ENCODE assay signal across 25 cellular contexts in the genomic region with DNA sequence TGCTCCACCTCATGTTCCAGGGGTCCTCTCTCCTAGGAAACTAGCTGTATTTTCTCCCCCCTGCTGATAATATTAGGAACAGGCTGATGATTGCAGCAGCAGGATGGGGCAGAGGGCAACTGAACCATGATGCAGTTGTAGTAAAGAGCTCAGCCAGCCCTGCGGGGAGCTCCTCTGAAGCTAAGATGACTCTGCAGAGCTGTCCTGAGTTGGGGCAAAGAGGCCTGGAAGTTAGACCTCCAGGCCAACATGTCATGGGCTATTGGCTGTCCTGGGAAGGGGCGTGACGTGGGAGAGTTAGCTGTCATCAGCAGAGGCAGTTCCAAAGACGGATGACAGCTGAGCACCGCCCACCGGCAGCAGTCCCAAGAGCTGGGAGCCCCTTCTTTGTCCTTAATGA. TPM values are rescaled to one million over a fixed set of nuclear protein-coding genes. Genes with fewer than 3 reads are reported as not detected.
DNase-seq lines count a peak whose midpoint lies in the region; ATAC-seq, FAIRE-seq and TF ChIP-seq lines count a peak whose summit lies in the region.
"Had no signal": no experiment of that assay in that cellular context is flagged by ENCODE, and none has a peak within 500 bp of the region (broad histone marks: within the 10 kb centered on the region; RNA-seq: fewer than 3 reads in every experiment).

No MANE protein-coding gene starts in this region.

- H3K9me3 Mint-ChIP-seq in nephron progenitor cell, result no peaks in the 10 kb centered on the region

- no peak overlapping the region for H3K9ac ChIP-seq in K562 (ENCODE audit: insufficient read depth in 1 of 2, low read depth in 2 of 2, low read length in 2 of 2)
- H3K9ac ChIP-seq: SK-N-SH had no signal

- H3K4me1 ChIP-seq in K562 (replicated peaks in 1 of 2; ENCODE audit: control insufficient read depth in 2 of 2, insufficient read depth in 2 of 2, low read length in 2 of 2), result peaks cover 0 to 3% of the 10 kb centered on the region in 2 experiments; a peak in 1 of 5 replicates

- CTCF ChIA-PET in K562 (lab: Yijun Ruan, JAX; ENCODE audit: low intra/inter-chr PET ratio), result no interaction called here

- FAIRE-seq in K562 (lab: Jason Lieb, UNC), result no peak
- peak; percentile 9 for FAIRE-seq in urothelium cell line (lab: Jason Lieb, UNC)
- FAIRE-seq: GM12892 had no signal

- DNase-seq in DMS 273 (lab: John Stamatoyannopoulos, UW; ENCODE audit: unreplicated experiment) (peak; percentile 21), DMS 273 treated with DMSO at 0.1 percent for 48 hours (lab: John Stamatoyannopoulos, UW) (no peak), K562 (ENCODE audit: extremely low read depth in 1 of 4, low spot score in 3 of 4) (peak; percentile 18 to 23 (median 18)), nephron progenitor cell (peak; percentile 50), urothelium cell line (ENCODE audit: low spot score) (no peak), cardiac septum (ENCODE audit: low spot score) (no peak), NCI-H345 treated with DMSO at 0.1 percent for 48 hours (lab: John Stamatoyannopoulos, UW; ENCODE audit: unreplicated experiment) (no peak)
- DNase-seq: AML-193, COR-L47, DMS153, Karpas-422, NCI-H1048, NCI-H146, NCI-H2081, NCI-H510A, NCI-H774, OCI-M1, SHP77, SK-N-SH had no signal

- H3K4me2 ChIP-seq in K562 (ENCODE audit: insufficient read depth, low read length), result no peak overlapping the region
- H3K4me2 ChIP-seq: SK-N-SH had no signal

- POLR2A ChIA-PET in K562 (lab: Yijun Ruan, JAX), result interaction anchor here (0.6 to 1.2 kb wide), 3 partner anchors 23 to 1195 kb away, joined by 3 to 4 read pairs (median 3); no protein-coding TSS in a partner anchor

- H2AFZ ChIP-seq in K562 (ENCODE audit: low read depth, low read length), result no peak overlapping the region

- no peak overlapping the region for H3K4me3 ChIP-seq in K562

- intact Hi-C loops in K562 (cut with micrococcal nuclease) (no loop called here), cardiac septum (cut with DNase I) (no loop called here)

- no TSS peak for BruUV-seq in K562 (replicated peaks; lab: Mats Ljungman, UMichigan)

- in situ Hi-C loops in K562 (cut with MboI), result no loop called here

- H3K27ac ChIP-seq in K562 (ENCODE audit: extremely low read depth, low read depth, low read length), result no peak overlapping the region
- H3K27ac ChIP-seq: 22Rv1 had no signal

- H3K27me3 ChIP-seq in K562 (ENCODE audit: control insufficient read depth in 2 of 2, insufficient read depth in 2 of 2, low read length in 2 of 2), result peaks cover 48 to 77% of the 10 kb centered on the region in 2 experiments

- H3K36me3 Mint-ChIP-seq in nephron progenitor cell (ENCODE audit: low read depth), result no peaks in the 10 kb centered on the region

- no peaks in the 10 kb centered on the region for H3K9me1 ChIP-seq in K562 (ENCODE audit: control insufficient read depth, insufficient read depth, low read length)

- peaks cover 41% of the 10 kb centered on the region for H3K4me1 Mint-ChIP-seq in nephron progenitor cell

- H3K4me3 Mint-ChIP-seq in nephron progenitor cell, result no peak overlapping the region

- peak overlapping the region; percentile 36 for H3K27ac Mint-ChIP-seq in nephron progenitor cell

- no peaks in the 10 kb centered on the region for H3K79me2 ChIP-seq in K562 (ENCODE audit: control insufficient read depth, insufficient read depth, low read length)

- H4K20me1 ChIP-seq in K562 (replicated peaks; ENCODE audit: control insufficient read depth, insufficient read depth, low read length), result no peaks in the 10 kb centered on the region; the same call in none of the 2 replicates

- TF ChIP-seq CTCF in K562 (IDR thresholded peaks at IDR 0.05 in 2 of 3, conservative IDR thresholded peaks at IDR 0.05 in 1 of 3; ENCODE audit: insufficient read depth in 2 of 3, low read depth in 1 of 3, low read length in 3 of 3), result no peak
- TF ChIP-seq CTCF in nephron progenitor cell (IDR thresholded peaks at IDR 0.05), result no peak

- TF ChIP-seq POLR2A in K562 (conservative IDR thresholded peaks at IDR 0.05), result no peak

- WGBS in K562 (ENCODE audit: insufficient coverage, low coverage, missing lambda C conversion rate), result 3% methylated on average over 6 of the region's 6 CpGs

- ATAC-seq in K562 (peak; percentile 75), HG03280 (IDR thresholded peaks at IDR 0.05; ENCODE audit: unreplicated experiment) (no peak)

- no peak for TF ChIP-seq RAD21 in K562 (CRISPR knock-in tag; conservative IDR thresholded peaks at IDR 0.05 in 1 of 2, IDR thresholded peaks at IDR 0.05 in 1 of 2)

- H3K9me3 ChIP-seq in K562 (replicated peaks; ENCODE audit: control insufficient read depth, insufficient read depth, low read depth, low read length), result no peaks in the 10 kb centered on the region
- H3K9me3 ChIP-seq: SK-N-SH had no signal

- peaks cover 16% of the 10 kb centered on the region for H3K27me3 Mint-ChIP-seq in nephron progenitor cell (ENCODE audit: low read depth, poor library complexity)

- no peak for TF ChIP-seq EP300 in K562 (IDR thresholded peaks at IDR 0.05; ENCODE audit: low read length)

- no peaks in the 10 kb centered on the region for H3K36me3 ChIP-seq in K562 (ENCODE audit: control insufficient read depth, insufficient read depth, low read length)

TF ChIP-seq in K562, 482 proteins besides CTCF, POLR2A, EP300 and RAD21 (continues in another document):
- TF ChIP-seq, protein P1, sequence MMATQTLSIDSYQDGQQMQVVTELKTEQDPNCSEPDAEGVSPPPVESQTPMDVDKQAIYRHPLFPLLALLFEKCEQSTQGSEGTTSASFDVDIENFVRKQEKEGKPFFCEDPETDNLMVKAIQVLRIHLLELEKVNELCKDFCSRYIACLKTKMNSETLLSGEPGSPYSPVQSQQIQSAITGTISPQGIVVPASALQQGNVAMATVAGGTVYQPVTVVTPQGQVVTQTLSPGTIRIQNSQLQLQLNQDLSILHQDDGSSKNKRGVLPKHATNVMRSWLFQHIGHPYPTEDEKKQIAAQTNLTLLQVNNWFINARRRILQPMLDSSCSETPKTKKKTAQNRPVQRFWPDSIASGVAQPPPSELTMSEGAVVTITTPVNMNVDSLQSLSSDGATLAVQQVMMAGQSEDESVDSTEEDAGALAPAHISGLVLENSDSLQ (IDR thresholded peaks at IDR 0.05), result peak; percentile 51
- TF ChIP-seq SMARCB1 (IDR thresholded peaks at IDR 0.05; ENCODE audit: insufficient read length, low read depth), result no peak
- TF ChIP-seq, protein P2, sequence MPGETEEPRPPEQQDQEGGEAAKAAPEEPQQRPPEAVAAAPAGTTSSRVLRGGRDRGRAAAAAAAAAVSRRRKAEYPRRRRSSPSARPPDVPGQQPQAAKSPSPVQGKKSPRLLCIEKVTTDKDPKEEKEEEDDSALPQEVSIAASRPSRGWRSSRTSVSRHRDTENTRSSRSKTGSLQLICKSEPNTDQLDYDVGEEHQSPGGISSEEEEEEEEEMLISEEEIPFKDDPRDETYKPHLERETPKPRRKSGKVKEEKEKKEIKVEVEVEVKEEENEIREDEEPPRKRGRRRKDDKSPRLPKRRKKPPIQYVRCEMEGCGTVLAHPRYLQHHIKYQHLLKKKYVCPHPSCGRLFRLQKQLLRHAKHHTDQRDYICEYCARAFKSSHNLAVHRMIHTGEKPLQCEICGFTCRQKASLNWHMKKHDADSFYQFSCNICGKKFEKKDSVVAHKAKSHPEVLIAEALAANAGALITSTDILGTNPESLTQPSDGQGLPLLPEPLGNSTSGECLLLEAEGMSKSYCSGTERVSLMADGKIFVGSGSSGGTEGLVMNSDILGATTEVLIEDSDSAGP (CRISPR knock-in tag; IDR thresholded peaks at IDR 0.05), result no peak
- TF ChIP-seq MEIS2 (IDR thresholded peaks at IDR 0.05; ENCODE audit: partially characterized antibody), result peak; percentile 71
- TF ChIP-seq ZNF717 (CRISPR knock-in tag; IDR thresholded peaks at IDR 0.05), result no peak

RNA-seq across cellular contexts. Expression of gene FBP1, which starts 6.6 kb away (rescaled TPM):
- not detected in 2 replicates for total RNA-seq in K562 (2011; cell fraction: chromatin; rRNA removed; ENCODE audit: low replicate concordance)
- not detected in 2 replicates for total RNA-seq in K562 (2011; cell fraction: nucleolus; rRNA removed)
- not detected in 2 replicates for total RNA-seq in K562 (2011; cell fraction: nucleoplasm; rRNA removed)
- total RNA-seq in K562 (2014; rRNA removed) (not detected in 2 replicates), K562 (2014; rRNA removed; fragmentation: Illumina TruSeq; extraction: Trizol) (not detected in 2 replicates), K562 (2015; rRNA removed; fragmentation: Illumina TruSeq; extraction: Trizol) (not detected in 2 replicates), K562 (2021) (0.24 and 0.58 TPM in 2 replicates), cardiac septum (0.92 TPM)
- polyA plus RNA-seq in K562 (2011; rRNA removed) (not detected in 2 replicates), K562 (2014; fragmentation: Illumina TruSeq; extraction: Trizol) (not detected in 2 replicates), K562 (2014; fragmentation: Nextera tagmentation; extraction: Ambion mirVana) (not detected), K562 (2014; rRNA removed) (not detected in 2 replicates)
- not detected in 2 replicates for polyA plus RNA-seq in K562 (2011; cell fraction: cytosol; rRNA removed)
- not detected in 2 replicates for polyA plus RNA-seq in K562 (2011; cell fraction: nucleus; rRNA removed)
- not detected in 2 replicates for polyA plus RNA-seq in K562 (2012)
- not detected in 2 replicates for polyA minus RNA-seq in K562 (2011; rRNA and poly(A)+ RNA removed)
- polyA minus RNA-seq in K562 (2011; cell fraction: cytosol; rRNA and poly(A)+ RNA removed), result not detected in 2 replicates
- polyA minus RNA-seq in K562 (2011; cell fraction: nucleus; rRNA and poly(A)+ RNA removed), result not detected in 2 replicates
- total RNA-seq: H4, MCF 10A had no signal
- polyA plus RNA-seq: SK-N-SH had no signal

RNA-seq across cellular contexts. Expression of gene FBP2, which starts 52.3 kb away (rescaled TPM):
- total RNA-seq in K562 (2011; cell fraction: chromatin; rRNA removed; ENCODE audit: low replicate concordance), result not detected in 2 replicates
- total RNA-seq in K562 (2011; cell fraction: nucleolus; rRNA removed), result not detected in 2 replicates
- not detected in 2 replicates for total RNA-seq in K562 (2011; cell fraction: nucleoplasm; rRNA removed)
- not detected in 2 replicates for total RNA-seq in K562 (2014; rRNA removed)
- not detected in 2 replicates for total RNA-seq in K562 (2014; rRNA removed; fragmentation: Illumina TruSeq; extraction: Trizol)
- not detected in 2 replicates for total RNA-seq in K562 (2015; rRNA removed; fragmentation: Illumina TruSeq; extraction: Trizol)
- not detected in 2 replicates for total RNA-seq in K562 (2021)
- 0.06 TPM in 1 of 2 replicates, not detected in the other for polyA plus RNA-seq in K562 (2011; rRNA removed)
- polyA plus RNA-seq in K562 (2011; cell fraction: cytosol; rRNA removed), result not detected in 2 replicates
- not detected in 2 replicates for polyA plus RNA-seq in K562 (2011; cell fraction: nucleus; rRNA removed)
- 0.12 TPM in 1 of 2 replicates, not detected in the other for polyA plus RNA-seq in K562 (2012)
- not detected in 2 replicates for polyA plus RNA-seq in K562 (2014; fragmentation: Illumina TruSeq; extraction: Trizol)
- under 1 TPM in 1 of 2 experiments, not detected in 1; 0.06 TPM for polyA plus RNA-seq in K562 (2014; fragmentation: Nextera tagmentation; extraction: Ambion mirVana)
- not detected in 2 replicates for polyA plus RNA-seq in K562 (2014; rRNA removed)
- not detected in 2 replicates for polyA minus RNA-seq in K562 (2011; rRNA and poly(A)+ RNA removed)
- not detected in 2 replicates for polyA minus RNA-seq in K562 (2011; cell fraction: cytosol; rRNA and poly(A)+ RNA removed)
- polyA minus RNA-seq in K562 (2011; cell fraction: nucleus; rRNA and poly(A)+ RNA removed), result not detected in 2 replicates
- not detected for total RNA-seq in cardiac septum
- total RNA-seq: HT-29, MCF 10A had no signal
- polyA plus RNA-seq: SK-N-SH had no signal

Comparison
In these comparisons a context has a peak if more than half of its experiments do, and no peak if none do; other contexts are left out.
1. DNase-seq: peak in DMS 273 (single experiment), K562 (4 of 4) and nephron progenitor cell (single experiment); none in DMS 273 treated with DMSO at 0.1 percent for 48 hours (single experiment), urothelium cell line (single experiment), cardiac septum (single experiment) and NCI-H345 treated with DMSO at 0.1 percent for 48 hours (single experiment).